ENCODE assay signal across 17 cellular contexts in the genomic region with DNA sequence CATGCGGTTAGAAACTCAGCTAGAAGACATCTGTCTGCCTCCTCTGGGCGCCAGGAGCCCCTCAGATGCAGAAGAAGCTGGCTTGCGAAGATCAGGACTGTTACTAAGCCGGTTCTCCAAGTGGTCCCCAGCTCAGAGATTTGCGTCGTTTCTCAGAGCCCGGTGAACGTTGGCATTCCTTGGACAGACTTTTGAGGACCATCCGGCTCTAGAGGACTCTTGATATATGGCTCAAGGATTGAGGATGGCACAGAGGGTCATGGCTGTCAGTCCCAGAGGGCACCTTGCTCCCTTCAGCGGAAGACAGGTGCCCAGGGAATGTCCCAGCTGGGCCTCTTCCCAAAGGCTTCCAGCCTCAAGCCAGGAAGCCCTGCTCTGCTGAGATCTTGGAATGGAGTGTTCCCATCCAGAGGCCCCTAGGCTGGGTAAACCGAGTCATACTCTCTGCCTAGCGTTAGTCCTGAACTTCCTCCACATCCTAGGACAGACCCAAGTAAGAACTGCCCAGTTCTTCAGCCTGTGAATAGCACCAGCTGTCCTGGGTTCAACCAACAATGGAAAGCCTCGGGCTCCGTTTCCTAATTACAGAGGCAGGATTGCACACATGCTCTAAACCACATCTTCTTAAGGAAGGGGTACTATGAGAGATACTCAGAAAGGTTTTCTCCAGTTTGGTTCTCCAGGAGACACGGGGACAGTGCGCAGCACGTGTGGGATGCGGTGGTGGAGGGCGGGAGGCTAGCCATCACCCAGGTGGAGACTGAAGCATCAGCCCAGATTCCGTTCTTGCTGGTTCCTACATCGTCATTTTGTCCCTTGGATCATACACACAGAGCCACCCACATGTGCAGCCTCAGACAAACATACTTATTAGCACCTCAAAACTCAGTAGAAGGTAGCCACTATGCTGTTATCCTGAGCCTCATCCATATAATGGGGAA. TPM values are rescaled to one million over a fixed set of nuclear protein-coding genes. Genes with fewer than 3 reads are reported as not detected.
DNase-seq lines count a peak whose midpoint lies in the region; ATAC-seq and TF ChIP-seq lines count a peak whose summit lies in the region.
"Had no signal": no experiment of that assay in that cellular context is flagged by ENCODE, and none has a peak within 500 bp of the region (broad histone marks: within the 10 kb centered on the region; RNA-seq: fewer than 3 reads in every experiment).

No MANE protein-coding gene starts in this region.

- BruUV-seq in MCF 10A (replicated peaks; lab: Mats Ljungman, UMichigan) (no TSS peak), OCI-LY7 (replicated peaks; lab: Mats Ljungman, UMichigan) (no TSS peak)

- H2AFZ ChIP-seq in OCI-LY7 (ENCODE audit: low read length) = no peak overlapping the region
- H2AFZ ChIP-seq: GM23248 had no signal

- intact Hi-C loops in activated CD8-positive, alpha-beta T cell treated with anti-CD3 and anti-CD28 coated beads for 36 hours (cut with micrococcal nuclease) = no loop called here
- intact Hi-C loops in MCF 10A (cut with micrococcal nuclease) (no loop called here), OCI-LY7 (cut with micrococcal nuclease; ENCODE audit: unreplicated experiment) (no loop called here)

- peak; percentile 9 for DNase-seq in activated CD8-positive, alpha-beta T cell treated with anti-CD3 and anti-CD28 coated beads, Interleukin-2, amount 10 ng/mL, durations not matched to agents 7 days and 5 days
- no peak for DNase-seq in activated CD8-positive, alpha-beta T cell treated with anti-CD3 and anti-CD28 coated beads for 36 hours
- DNase-seq in islet precursor cell = peak; percentile 20
- peak; percentile 8 for DNase-seq in mucosa of gallbladder (ENCODE audit: low spot score)
- peak; percentile 39 for DNase-seq in type B pancreatic cell (ENCODE audit: extremely low spot score, unreplicated experiment)
- DNase-seq in MCF 10A (ENCODE audit: unreplicated experiment) = no peak
- DNase-seq in OCI-LY7 (ENCODE audit: low spot score) = no peak
- DNase-seq: AML-193; Caco-2; CD8-positive, alpha-beta memory T cell; DMS53; GF-D8; GM23248 had no signal

- H3K9me2 ChIP-seq in OCI-LY7 (ENCODE audit: insufficient read depth, low read length) = no peaks in the 10 kb centered on the region

- ATAC-seq in activated CD8-positive, alpha-beta T cell treated with anti-CD3 and anti-CD28 coated beads, Interleukin-2, amount 10 ng/mL, durations not matched to agents 7 days and 5 days = no peak
- ATAC-seq in activated CD8-positive, alpha-beta T cell treated with anti-CD3 and anti-CD28 coated beads for 36 hours = no peak
- ATAC-seq in GM18909 (IDR thresholded peaks at IDR 0.05; ENCODE audit: poor library complexity, unreplicated experiment) = no peak

- H3K4me3 Mint-ChIP-seq in activated CD8-positive, alpha-beta T cell treated with anti-CD3 and anti-CD28 coated beads, Interleukin-2, amount 10 ng/mL, durations not matched to agents 7 days and 5 days = no peak overlapping the region
- H3K4me3 Mint-ChIP-seq in activated CD8-positive, alpha-beta T cell treated with anti-CD3 and anti-CD28 coated beads for 36 hours = no peak overlapping the region
- H3K4me3 Mint-ChIP-seq in type B pancreatic cell (no peak overlapping the region), MCF 10A (ENCODE audit: unreplicated experiment) (no peak overlapping the region)
- H3K4me3 Mint-ChIP-seq: CD8-positive, alpha-beta memory T cell had no signal

- H3K4me1 Mint-ChIP-seq in activated CD8-positive, alpha-beta T cell treated with anti-CD3 and anti-CD28 coated beads, Interleukin-2, amount 10 ng/mL, durations not matched to agents 7 days and 5 days (ENCODE audit: low read depth) = no peaks in the 10 kb centered on the region
- no peaks in the 10 kb centered on the region for H3K4me1 Mint-ChIP-seq in activated CD8-positive, alpha-beta T cell treated with anti-CD3 and anti-CD28 coated beads for 36 hours (ENCODE audit: low read depth)
- H3K4me1 Mint-ChIP-seq in type B pancreatic cell (ENCODE audit: unreplicated experiment) (no peaks in the 10 kb centered on the region), MCF 10A (ENCODE audit: insufficient read depth, unreplicated experiment) (no peaks in the 10 kb centered on the region)
- H3K4me1 Mint-ChIP-seq: CD8-positive, alpha-beta memory T cell had no signal

- TF ChIP-seq CTCF in activated CD8-positive, alpha-beta T cell treated with anti-CD3 and anti-CD28 coated beads for 36 hours (IDR thresholded peaks at IDR 0.05) = no peak
- TF ChIP-seq CTCF in type B pancreatic cell (conservative IDR thresholded peaks at IDR 0.05) (no peak), MCF 10A (IDR thresholded peaks at IDR 0.05; ENCODE audit: unreplicated experiment) (no peak), OCI-LY7 (conservative IDR thresholded peaks at IDR 0.05; ENCODE audit: low read length) (no peak)

- peaks cover 30% of the 10 kb centered on the region for H3K9me3 Mint-ChIP-seq in activated CD8-positive, alpha-beta T cell treated with anti-CD3 and anti-CD28 coated beads, Interleukin-2, amount 10 ng/mL, durations not matched to agents 7 days and 5 days (ENCODE audit: insufficient read depth)
- peaks cover 42% of the 10 kb centered on the region for H3K9me3 Mint-ChIP-seq in activated CD8-positive, alpha-beta T cell treated with anti-CD3 and anti-CD28 coated beads for 36 hours
- peaks cover 21% of the 10 kb centered on the region for H3K9me3 Mint-ChIP-seq in type B pancreatic cell
- H3K9me3 Mint-ChIP-seq in MCF 10A (ENCODE audit: unreplicated experiment) = peaks cover 45% of the 10 kb centered on the region

- no peaks in the 10 kb centered on the region for H4K20me1 ChIP-seq in OCI-LY7 (ENCODE audit: insufficient read depth, low read length)
- H4K20me1 ChIP-seq: BLaER1 had no signal

- H3K4me1 ChIP-seq in OCI-LY7 (ENCODE audit: insufficient read depth, low read length, poor library complexity, severe bottlenecking) = no peaks in the 10 kb centered on the region
- H3K4me1 ChIP-seq: BLaER1, Caco-2 had no signal

- H3K27me3 Mint-ChIP-seq in activated CD8-positive, alpha-beta T cell treated with anti-CD3 and anti-CD28 coated beads, Interleukin-2, amount 10 ng/mL, durations not matched to agents 7 days and 5 days (ENCODE audit: low read depth) = no peaks in the 10 kb centered on the region
- no peaks in the 10 kb centered on the region for H3K27me3 Mint-ChIP-seq in activated CD8-positive, alpha-beta T cell treated with anti-CD3 and anti-CD28 coated beads for 36 hours
- no peaks in the 10 kb centered on the region for H3K27me3 Mint-ChIP-seq in type B pancreatic cell
- no peaks in the 10 kb centered on the region for H3K27me3 Mint-ChIP-seq in MCF 10A (ENCODE audit: insufficient read depth, unreplicated experiment)

- CTCF ChIA-PET in activated CD8-positive, alpha-beta T cell treated with anti-CD3 and anti-CD28 coated beads, Interleukin-2, amount 10 ng/mL, durations not matched to agents 7 days and 5 days (lab: Charles Lee) = no interaction called here
- CTCF ChIA-PET in activated CD8-positive, alpha-beta T cell treated with anti-CD3 and anti-CD28 coated beads for 36 hours (lab: Charles Lee) = no interaction called here
- CTCF ChIA-PET in MCF 10A (lab: Yijun Ruan, JAX) (interaction anchor here (0.5 to 0.6 kb wide), 2 partner anchors 11 to 120 kb away, joined by 3 read pairs; no protein-coding TSS in a partner anchor), OCI-LY7 (lab: Charles Lee; ENCODE audit: unreplicated experiment) (no interaction called here)

- H3K79me2 ChIP-seq in OCI-LY7 (ENCODE audit: insufficient read depth, low read depth, low read length) = no peaks in the 10 kb centered on the region

- no peak overlapping the region for H3K27ac ChIP-seq in OCI-LY7 (ENCODE audit: low read depth, low read length, poor library complexity, severe bottlenecking)
- H3K27ac ChIP-seq: 22Rv1, BLaER1, GM23248 had no signal

- POLR2A ChIA-PET in activated CD8-positive, alpha-beta T cell treated with anti-CD3 and anti-CD28 coated beads, Interleukin-2, amount 10 ng/mL, durations not matched to agents 7 days and 5 days (lab: Charles Lee) = no interaction called here
- POLR2A ChIA-PET in activated CD8-positive, alpha-beta T cell treated with anti-CD3 and anti-CD28 coated beads for 36 hours (lab: Charles Lee) = no interaction called here
- POLR2A ChIA-PET in MCF 10A (lab: Yijun Ruan, JAX) = no interaction called here
- POLR2A ChIA-PET in OCI-LY7 (lab: Charles Lee) = no interaction called here

- no peak overlapping the region for H3K4me2 ChIP-seq in OCI-LY7 (ENCODE audit: low read length)
- H3K4me2 ChIP-seq: BLaER1 had no signal

- no peaks in the 10 kb centered on the region for H3K9me3 ChIP-seq in OCI-LY7 (ENCODE audit: low read length)
- H3K9me3 ChIP-seq: Caco-2 had no signal

- no peaks in the 10 kb centered on the region for H3K36me3 ChIP-seq in OCI-LY7 (ENCODE audit: insufficient read depth, low read length)
- H3K36me3 ChIP-seq: BLaER1 had no signal

- no peaks in the 10 kb centered on the region for H3K36me3 Mint-ChIP-seq in activated CD8-positive, alpha-beta T cell treated with anti-CD3 and anti-CD28 coated beads, Interleukin-2, amount 10 ng/mL, durations not matched to agents 7 days and 5 days (ENCODE audit: low read depth)
- H3K36me3 Mint-ChIP-seq in activated CD8-positive, alpha-beta T cell treated with anti-CD3 and anti-CD28 coated beads for 36 hours (ENCODE audit: low read depth) = no peaks in the 10 kb centered on the region
- H3K36me3 Mint-ChIP-seq in type B pancreatic cell = no peaks in the 10 kb centered on the region
- no peaks in the 10 kb centered on the region for H3K36me3 Mint-ChIP-seq in MCF 10A (ENCODE audit: insufficient read depth, unreplicated experiment)

- no peak overlapping the region for H3K4me3 ChIP-seq in OCI-LY7 (ENCODE audit: low read depth, low read length, poor library complexity, severe bottlenecking)
- H3K4me3 ChIP-seq: BLaER1, GM23248 had no signal

- H3K27ac Mint-ChIP-seq in activated CD8-positive, alpha-beta T cell treated with anti-CD3 and anti-CD28 coated beads, Interleukin-2, amount 10 ng/mL, durations not matched to agents 7 days and 5 days = no peak overlapping the region
- H3K27ac Mint-ChIP-seq in activated CD8-positive, alpha-beta T cell treated with anti-CD3 and anti-CD28 coated beads for 36 hours = no peak overlapping the region
- H3K27ac Mint-ChIP-seq in type B pancreatic cell (no peak overlapping the region), MCF 10A (ENCODE audit: low read depth, unreplicated experiment) (no peak overlapping the region)
- H3K27ac Mint-ChIP-seq: CD8-positive, alpha-beta memory T cell had no signal

RNA-seq across cellular contexts. Expression of gene ZNF354C, which starts 51.4 kb away (rescaled TPM):
- 1 to 10 TPM; 6.8 to 7.5 TPM for total RNA-seq in activated CD8-positive, alpha-beta T cell treated with anti-CD3 and anti-CD28 coated beads, Interleukin-2, amount 10 ng/mL, durations not matched to agents 7 days and 5 days
- 1 to 10 TPM; 7.0 to 7.4 TPM for total RNA-seq in activated CD8-positive, alpha-beta T cell treated with anti-CD3 and anti-CD28 coated beads for 36 hours
- total RNA-seq in mucosa of gallbladder (6.9 TPM), type B pancreatic cell (ENCODE audit: low replicate concordance) (3.3 and 7.8 TPM in 2 replicates), MCF 10A (2022) (3.9 and 4.6 TPM in 2 replicates), OCI-LY7 (2022) (not detected in 2 replicates)
- not detected in 2 replicates for total RNA-seq in OCI-LY7 (2014; rRNA removed; shearing (Covaris generic))
- total RNA-seq: Caco-2, HT-29 had no signal

Comparison
In these comparisons a context has a peak if more than half of its experiments do, and no peak if none do; other contexts are left out.
1. DNase-seq: peak in activated CD8-positive, alpha-beta T cell treated with anti-CD3 and anti-CD28 coated beads, Interleukin-2, amount 10 ng/mL, durations not matched to agents 7 days and 5 days (single experiment), islet precursor cell (single experiment), mucosa of gallbladder (single experiment) and type B pancreatic cell (single experiment); none in activated CD8-positive, alpha-beta T cell treated with anti-CD3 and anti-CD28 coated beads for 36 hours (single experiment), MCF 10A (single experiment) and OCI-LY7 (single experiment).